In the genomic region with DNA sequence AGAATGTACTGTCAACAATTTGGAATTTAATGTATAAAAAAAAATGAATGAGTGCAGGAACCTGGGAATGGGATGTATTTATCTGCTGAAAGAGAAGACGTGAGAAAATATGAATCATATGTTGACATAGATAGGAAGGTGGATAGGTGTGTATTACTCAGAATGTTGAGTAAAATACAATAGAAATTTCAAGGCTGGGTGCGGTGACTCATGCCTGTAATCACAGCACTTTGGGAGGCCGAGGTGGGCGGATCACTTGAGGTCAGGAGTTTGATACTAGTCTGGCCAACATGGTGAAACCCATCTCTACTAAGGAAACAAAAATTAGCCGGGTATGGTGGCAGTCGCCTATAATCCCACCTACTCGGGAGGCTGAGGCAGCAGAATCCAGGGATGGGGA, we compare ENCODE assay signal across 19 cellular contexts.
A peak's percentile ranks its signal among the peaks of the same experiment; 100 is the strongest.
DNase-seq lines count a peak whose midpoint lies in the region; ATAC-seq and TF ChIP-seq lines count a peak whose summit lies in the region.
"Had no signal": no experiment of that assay in that cellular context is flagged by ENCODE, and none has a peak within 500 bp of the region (broad histone marks: within the 10 kb centered on the region; RNA-seq: fewer than 3 reads in every experiment).

No MANE protein-coding gene starts in this region.

- no peaks in the 10 kb centered on the region for H3K36me3 Mint-ChIP-seq in MCF 10A (ENCODE audit: insufficient read depth, unreplicated experiment)
- H3K36me3 Mint-ChIP-seq: activated naive CD4-positive, alpha-beta T cell treated with anti-CD3 and anti-CD28 coated beads, Interleukin-2, amount 50 U/mL, for 72 hours had no signal

- TF ChIP-seq POLR2A in breast epithelium (IDR thresholded peaks at IDR 0.05): no peak

- peaks cover 0 to 6% of the 10 kb centered on the region in 2 donors for H3K9me3 ChIP-seq in breast epithelium
- H3K9me3 ChIP-seq: upper lobe of right lung had no signal

- no peak overlapping the region for H3K27ac ChIP-seq in breast epithelium
- H3K27ac ChIP-seq: C4-2B, upper lobe of right lung, VCaP had no signal

- peaks cover 8% of the 10 kb centered on the region for H3K4me1 Mint-ChIP-seq in MCF 10A (ENCODE audit: insufficient read depth, unreplicated experiment)
- H3K4me1 Mint-ChIP-seq: activated CD4-positive, alpha-beta memory T cell treated with anti-CD3 and anti-CD28 coated beads, Interleukin-2, amount 10 ng/mL, durations not matched to agents 7 days and 5 days; nephron progenitor cell had no signal

- no peaks in the 10 kb centered on the region for H3K4me1 ChIP-seq in breast epithelium
- H3K4me1 ChIP-seq: upper lobe of right lung had no signal

- peak overlapping the region; percentile 40 for H3K27ac Mint-ChIP-seq in MCF 10A (ENCODE audit: low read depth, unreplicated experiment)
- H3K27ac Mint-ChIP-seq: activated CD4-positive, alpha-beta memory T cell treated with anti-CD3 and anti-CD28 coated beads, Interleukin-2, amount 10 ng/mL, durations not matched to agents 7 days and 5 days; activated naive CD4-positive, alpha-beta T cell treated with anti-CD3 and anti-CD28 coated beads, Interleukin-2, amount 50 U/mL, for 72 hours; activated T-cell treated with anti-CD3 and anti-CD28 coated beads, Interleukin-2, amount 50 U/mL, for 72 hours; nephron progenitor cell; stimulated activated naive CD8-positive, alpha-beta T cell treated with anti-CD3 and anti-CD28 coated beads, Interleukin-15, Interleukin-2, amounts not matched to agents 100 ng/mL and 50 ng/mL, for 24 hours had no signal

- POLR2A ChIA-PET in MCF 10A (lab: Yijun Ruan, JAX): no interaction called here

- H3K36me3 ChIP-seq in breast epithelium: no peaks in the 10 kb centered on the region
- H3K36me3 ChIP-seq: upper lobe of right lung had no signal

- intact Hi-C loops in MCF 10A (cut with micrococcal nuclease): no loop called here
- intact Hi-C loops in breast epithelium (cut with DNase I; ENCODE audit: low total_unique reads): no loop called here
- intact Hi-C loops in head of caudate nucleus (cut with DNase I): no loop called here

- DNase-seq in MCF 10A (ENCODE audit: unreplicated experiment) (peak; percentile 76), breast epithelium (ENCODE audit: low spot score in 2 of 2) (no peak), SW480 (ENCODE audit: low spot score) (peak; percentile 39), head of caudate nucleus (peak in 25 of 42 donors; percentile 7 to 63 (median 33)), NCI-H187 (lab: John Stamatoyannopoulos, UW) (no peak)
- no peak for DNase-seq in activated effector memory CD4-positive, alpha-beta T cell treated with anti-CD3 and anti-CD28 coated beads, Interleukin-2, amount 50 U/mL, for 16 hours
- DNase-seq: activated CD4-positive, alpha-beta memory T cell treated with anti-CD3 and anti-CD28 coated beads, Interleukin-2, amount 10 ng/mL, durations not matched to agents 7 days and 5 days; activated T-cell treated with anti-CD3 and anti-CD28 coated beads, Interleukin-2, amount 50 U/mL, for 72 hours; MM.1S; NCI-H1694; nephron progenitor cell; T-helper 1 cell; upper lobe of right lung had no signal

- H3K27me3 ChIP-seq in breast epithelium: no peaks in the 10 kb centered on the region
- H3K27me3 ChIP-seq: upper lobe of right lung had no signal

- no peak for TF ChIP-seq CTCF in MCF 10A (IDR thresholded peaks at IDR 0.05; ENCODE audit: unreplicated experiment)
- no peak for TF ChIP-seq CTCF in breast epithelium (IDR thresholded peaks at IDR 0.05)

- no TSS peak for BruUV-seq in MCF 10A (replicated peaks; lab: Mats Ljungman, UMichigan)

- H3K4me3 ChIP-seq in breast epithelium: no peak overlapping the region
- H3K4me3 ChIP-seq: upper lobe of right lung had no signal

- no peak overlapping the region for H3K4me3 Mint-ChIP-seq in MCF 10A (ENCODE audit: unreplicated experiment)
- H3K4me3 Mint-ChIP-seq: activated CD4-positive, alpha-beta memory T cell treated with anti-CD3 and anti-CD28 coated beads, Interleukin-2, amount 10 ng/mL, durations not matched to agents 7 days and 5 days; activated T-cell treated with anti-CD3 and anti-CD28 coated beads, Interleukin-2, amount 50 U/mL, for 72 hours; nephron progenitor cell; stimulated activated naive CD8-positive, alpha-beta T cell treated with anti-CD3 and anti-CD28 coated beads, Interleukin-15, Interleukin-2, amounts not matched to agents 100 ng/mL and 50 ng/mL, for 24 hours had no signal

- no peaks in the 10 kb centered on the region for H3K9me3 Mint-ChIP-seq in MCF 10A (ENCODE audit: unreplicated experiment)
- H3K9me3 Mint-ChIP-seq: nephron progenitor cell had no signal

- CTCF ChIA-PET in MCF 10A (lab: Yijun Ruan, JAX): no interaction called here

- H3K27me3 Mint-ChIP-seq in MCF 10A (ENCODE audit: insufficient read depth, unreplicated experiment): no peaks in the 10 kb centered on the region
- H3K27me3 Mint-ChIP-seq: activated CD4-positive, alpha-beta memory T cell treated with anti-CD3 and anti-CD28 coated beads, Interleukin-2, amount 10 ng/mL, durations not matched to agents 7 days and 5 days; stimulated activated naive CD8-positive, alpha-beta T cell treated with anti-CD3 and anti-CD28 coated beads, Interleukin-15, Interleukin-2, amounts not matched to agents 100 ng/mL and 50 ng/mL, for 24 hours had no signal

- no peak for ATAC-seq in GM19328 (IDR thresholded peaks at IDR 0.05; ENCODE audit: unreplicated experiment)
- ATAC-seq in HG02759 (IDR thresholded peaks at IDR 0.05; ENCODE audit: unreplicated experiment): no peak
- ATAC-seq: activated naive CD4-positive, alpha-beta T cell treated with anti-CD3 and anti-CD28 coated beads, Interleukin-2, amount 50 U/mL, for 72 hours; activated T-cell treated with anti-CD3 and anti-CD28 coated beads, Interleukin-2, amount 50 U/mL, for 72 hours; upper lobe of right lung had no signal

Comparison
In these comparisons a context has a peak if more than half of its experiments do, and no peak if none do; other contexts are left out.
1. DNase-seq: peak in MCF 10A (single experiment), SW480 (single experiment) and head of caudate nucleus (25 of 42); none in breast epithelium (0 of 2), NCI-H187 (0 of 2) and activated effector memory CD4-positive, alpha-beta T cell treated with anti-CD3 and anti-CD28 coated beads, Interleukin-2, amount 50 U/mL, for 16 hours (single experiment).